ENCODE assay signal across 1 cellular context in genomic region chr2:222860740-222861410, GRCh38.
TF ChIP-seq lines count a peak whose summit lies in the region.

Gene ACSL3, plus strand, starts transcription at chr2:222861036. Its CDS starts 47,737 bp downstream, at chr2:222908773.

TF ChIP-seq in WTC11, 78 proteins besides CTCF, POLR2A, EP300 and RAD21 (continued from another document and continues in another):
- TF ChIP-seq IRF1 (CRISPR knock-in tag; IDR thresholded peaks at IDR 0.05) (peak; percentile 60; the same call in 1 of the 2 replicates), PREB (CRISPR knock-in tag; IDR thresholded peaks at IDR 0.05; ENCODE audit: borderline replicate concordance) (no peak), CDX4 (CRISPR knock-in tag; IDR thresholded peaks at IDR 0.05; ENCODE audit: borderline replicate concordance) (no peak), SMAD3 (CRISPR knock-in tag; IDR thresholded peaks at IDR 0.05; ENCODE audit: borderline replicate concordance) (peak; percentile 92), ZNF232 (CRISPR knock-in tag; IDR thresholded peaks at IDR 0.05) (peak; percentile 96), GABPB1 (CRISPR knock-in tag; IDR thresholded peaks at IDR 0.05) (peak; percentile 90), ZNF423 (CRISPR knock-in tag; IDR thresholded peaks at IDR 0.05) (no peak), FOXK1 (CRISPR knock-in tag; IDR thresholded peaks at IDR 0.05) (peak; percentile 88), NR1H2 (CRISPR knock-in tag; IDR thresholded peaks at IDR 0.05) (peak; percentile 87), ZNF512 (CRISPR knock-in tag; IDR thresholded peaks at IDR 0.05; ENCODE audit: borderline replicate concordance) (0 out of 2 replicates have a peak, but pooled peaks have one; percentile 20), E2F4 (CRISPR knock-in tag; IDR thresholded peaks at IDR 0.05; ENCODE audit: borderline replicate concordance, low read depth) (peak; percentile 76; the same call in 1 of the 2 replicates), MXD4 (CRISPR knock-in tag; IDR thresholded peaks at IDR 0.05; ENCODE audit: borderline replicate concordance) (no peak), ARID4B (CRISPR knock-in tag; IDR thresholded peaks at IDR 0.05; ENCODE audit: borderline replicate concordance) (peak; percentile 96), CREM (CRISPR knock-in tag; IDR thresholded peaks at IDR 0.05) (peak; percentile 85), USF1 (CRISPR knock-in tag; IDR thresholded peaks at IDR 0.05) (peak; percentile 88), FOXP4 (CRISPR knock-in tag; IDR thresholded peaks at IDR 0.05) (peak; percentile 66; the same call in 1 of the 2 replicates), E2F1 (CRISPR knock-in tag; IDR thresholded peaks at IDR 0.05) (no peak), RORB (CRISPR knock-in tag; IDR thresholded peaks at IDR 0.05) (no peak), FOXP1 (CRISPR knock-in tag; IDR thresholded peaks at IDR 0.05; ENCODE audit: borderline replicate concordance) (peak; percentile 88), PRRX2 (CRISPR knock-in tag; IDR thresholded peaks at IDR 0.05) (peak; percentile 36; the same call in 1 of the 2 replicates), TEAD1 (CRISPR knock-in tag; IDR thresholded peaks at IDR 0.05) (peak; percentile 92), TCF7 (CRISPR knock-in tag; IDR thresholded peaks at IDR 0.05; ENCODE audit: low read depth) (peak; percentile 76; the same call in 1 of the 2 replicates), AFF4 (CRISPR knock-in tag; IDR thresholded peaks at IDR 0.05; ENCODE audit: borderline replicate concordance) (peak; percentile 90; the same call in 1 of the 2 replicates), ZNF281 (CRISPR knock-in tag; IDR thresholded peaks at IDR 0.05) (0 out of 2 replicates have a peak, but pooled peaks have one; percentile 27), MYBL2 (CRISPR knock-in tag; IDR thresholded peaks at IDR 0.05) (peak; percentile 87; the same call in 1 of the 2 replicates), ZNF219 (CRISPR knock-in tag; IDR thresholded peaks at IDR 0.05; ENCODE audit: borderline replicate concordance) (peak; percentile 40; the same call in 1 of the 2 replicates), ERG (CRISPR knock-in tag; IDR thresholded peaks at IDR 0.05) (no peak), MAX (CRISPR knock-in tag; IDR thresholded peaks at IDR 0.05) (peak; percentile 74), IRF2 (CRISPR knock-in tag; IDR thresholded peaks at IDR 0.05; ENCODE audit: borderline replicate concordance, low read depth) (no peak), NFYB (CRISPR knock-in tag; conservative IDR thresholded peaks at IDR 0.05; ENCODE audit: low read depth) (peak; percentile 76)
